32 cellular contexts compared by ENCODE assay signal in genomic region chr16:70457446-70457845, GRCh38.
"Had no signal": no experiment of that assay in that cellular context is flagged by ENCODE, and none has a peak within 500 bp of the region (broad histone marks: within the 10 kb centered on the region; RNA-seq: fewer than 3 reads in every experiment).

No MANE protein-coding gene starts in this region.

- H3K27ac Mint-ChIP-seq: activated CD4-positive, alpha-beta memory T cell treated with anti-CD3 and anti-CD28 coated beads for 36 hours; activated naive CD4-positive, alpha-beta T cell treated with anti-CD3 and anti-CD28 coated beads, Interleukin-2, amount 50 U/mL, for 72 hours; stimulated activated effector memory CD8-positive, alpha-beta T cell treated with anti-CD3 and anti-CD28 coated beads, Interleukin-12 subunit alpha, Interleukin-12 subunit beta, amount 100 ng/mL, for 72 hours; stimulated activated naive CD8-positive, alpha-beta T cell treated with anti-CD3 and anti-CD28 coated beads, Interleukin-15, Interleukin-2, amounts not matched to agents 100 ng/mL and 50 ng/mL, for 24 hours had no signal

- H3K4me3 ChIP-seq: adrenal gland, body of pancreas, cardiac muscle cell, coronary artery, dorsolateral prefrontal cortex, ovary, prostate gland, sigmoid colon, thoracic aorta, uterus had no signal

- H3K9me3 ChIP-seq: adrenal gland, body of pancreas, ovary, prostate gland, sigmoid colon, thoracic aorta, uterus had no signal

- ATAC-seq: activated naive CD4-positive, alpha-beta T cell treated with anti-CD3 and anti-CD28 coated beads, Interleukin-2, amount 50 U/mL, for 72 hours; body of pancreas; left cardiac atrium; naive thymus-derived CD4-positive, alpha-beta T cell; stimulated activated effector memory CD8-positive, alpha-beta T cell treated with anti-CD3 and anti-CD28 coated beads, Interleukin-12 subunit alpha, Interleukin-12 subunit beta, amount 100 ng/mL, for 72 hours had no signal

- H3K9me3 Mint-ChIP-seq: activated CD4-positive, alpha-beta memory T cell treated with anti-CD3 and anti-CD28 coated beads for 36 hours; activated naive CD4-positive, alpha-beta T cell treated with anti-CD3 and anti-CD28 coated beads, Interleukin-2, amount 50 U/mL, for 72 hours; naive thymus-derived CD4-positive, alpha-beta T cell; stimulated activated effector memory CD8-positive, alpha-beta T cell treated with anti-CD3 and anti-CD28 coated beads, Interleukin-12 subunit alpha, Interleukin-12 subunit beta, amount 100 ng/mL, for 72 hours; stimulated activated naive CD8-positive, alpha-beta T cell treated with anti-CD3 and anti-CD28 coated beads, Interleukin-15, Interleukin-2, amounts not matched to agents 100 ng/mL and 50 ng/mL, for 24 hours had no signal

- DNase-seq: activated CD4-positive, alpha-beta memory T cell treated with anti-CD3 and anti-CD28 coated beads for 36 hours; activated CD4-positive, alpha-beta T cell treated with anti-CD3 and anti-CD28 coated beads for 4 hours; activated CD8-positive, alpha-beta memory T cell treated with anti-CD3 and anti-CD28 coated beads, Interleukin-2, amount 50 U/mL, for 4 hours; activated gamma-delta T cell treated with Interleukin-2 at 50 U/mL for 16 hours; activated T-cell treated with anti-CD3 and anti-CD28 coated beads, Interleukin-2, amount 50 U/mL, for 1 hour; adrenal gland; aorta; dorsolateral prefrontal cortex; effector memory CD4-positive, alpha-beta T cell; head of caudate nucleus; hippocampal formation; left cardiac atrium; mammary epithelial cell; midbrain; naive thymus-derived CD4-positive, alpha-beta T cell; ovary; retina; sigmoid colon; small intestine; stimulated activated CD4-positive, alpha-beta T cell treated with anti-CD3 and anti-CD28 coated beads, Interleukin-4, amount 100 ng/mL, for 24 hours; T-helper 9 cell; trophoblast cell; uterus had no signal

- H3K36me3 ChIP-seq: adrenal gland, cardiac muscle cell, ovary, prostate gland, sigmoid colon, thoracic aorta, uterus had no signal

- H3K27ac ChIP-seq: adrenal gland, body of pancreas, cardiac muscle cell, coronary artery, dorsolateral prefrontal cortex, ovary, prostate gland, sigmoid colon, thoracic aorta, uterus, VCaP had no signal

- H3K36me3 Mint-ChIP-seq: activated CD4-positive, alpha-beta memory T cell treated with anti-CD3 and anti-CD28 coated beads for 36 hours; stimulated activated effector memory CD8-positive, alpha-beta T cell treated with anti-CD3 and anti-CD28 coated beads, Interleukin-12 subunit alpha, Interleukin-12 subunit beta, amount 100 ng/mL, for 72 hours had no signal

- H3K27me3 ChIP-seq: adrenal gland, body of pancreas, cardiac muscle cell, dorsolateral prefrontal cortex, ovary, sigmoid colon, uterus had no signal

- H3K4me3 Mint-ChIP-seq: activated CD4-positive, alpha-beta memory T cell treated with anti-CD3 and anti-CD28 coated beads for 36 hours; stimulated activated effector memory CD8-positive, alpha-beta T cell treated with anti-CD3 and anti-CD28 coated beads, Interleukin-12 subunit alpha, Interleukin-12 subunit beta, amount 100 ng/mL, for 72 hours; stimulated activated naive CD8-positive, alpha-beta T cell treated with anti-CD3 and anti-CD28 coated beads, Interleukin-15, Interleukin-2, amounts not matched to agents 100 ng/mL and 50 ng/mL, for 24 hours had no signal

- H3K27me3 Mint-ChIP-seq: activated CD4-positive, alpha-beta memory T cell treated with anti-CD3 and anti-CD28 coated beads for 36 hours; naive thymus-derived CD4-positive, alpha-beta T cell; stimulated activated naive CD8-positive, alpha-beta T cell treated with anti-CD3 and anti-CD28 coated beads, Interleukin-15, Interleukin-2, amounts not matched to agents 100 ng/mL and 50 ng/mL, for 24 hours had no signal
